In the genomic region with DNA sequence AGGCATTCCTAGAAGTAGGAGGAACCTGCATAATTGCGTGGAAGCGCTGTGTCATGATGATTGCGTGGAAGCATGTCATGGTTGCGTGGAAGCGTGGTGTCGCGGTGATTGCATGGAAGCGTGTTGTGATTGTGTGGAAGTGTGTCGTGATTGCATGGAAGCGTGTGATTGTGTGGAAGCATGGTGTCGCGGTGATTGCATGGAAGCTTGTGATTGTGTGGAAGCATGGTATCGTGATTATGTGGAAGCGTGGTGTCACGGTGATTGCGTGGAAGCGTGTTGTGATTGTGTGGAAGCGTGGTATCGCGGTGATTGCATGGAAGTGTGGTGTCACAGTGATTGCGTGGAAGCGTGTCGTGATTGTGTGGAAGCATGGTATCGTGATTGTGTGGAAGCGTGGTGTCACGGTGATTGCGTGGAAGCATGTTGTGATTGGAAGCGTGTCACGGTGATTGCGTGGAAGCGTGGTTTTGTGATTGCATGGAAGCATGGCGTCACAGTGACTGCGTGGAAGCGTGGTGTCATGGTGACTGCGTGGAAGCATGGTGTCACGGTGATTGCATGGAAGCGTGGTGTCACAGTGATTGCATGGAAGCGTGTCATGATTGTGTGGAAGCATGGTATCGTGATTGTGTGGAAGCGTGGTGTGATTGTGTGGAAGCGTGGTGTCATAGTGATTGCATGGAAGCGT, we compare ENCODE assay signal across 2 cellular contexts.
TF ChIP-seq lines count a peak whose summit lies in the region.

No MANE protein-coding gene starts in this region.

TF ChIP-seq in HEK293, 187 proteins besides CTCF, POLR2A, EP300 and RAD21:
- no peak for TF ChIP-seq ZNF223 (tag by site-specific recombination; IDR thresholded peaks at IDR 0.05)
- TF ChIP-seq GFI1B (tag by site-specific recombination; IDR thresholded peaks at IDR 0.05) = no peak
- no peak for TF ChIP-seq ZBTB7A (tag by site-specific recombination; IDR thresholded peaks at IDR 0.05; ENCODE audit: low read depth)
- TF ChIP-seq, protein P1, sequence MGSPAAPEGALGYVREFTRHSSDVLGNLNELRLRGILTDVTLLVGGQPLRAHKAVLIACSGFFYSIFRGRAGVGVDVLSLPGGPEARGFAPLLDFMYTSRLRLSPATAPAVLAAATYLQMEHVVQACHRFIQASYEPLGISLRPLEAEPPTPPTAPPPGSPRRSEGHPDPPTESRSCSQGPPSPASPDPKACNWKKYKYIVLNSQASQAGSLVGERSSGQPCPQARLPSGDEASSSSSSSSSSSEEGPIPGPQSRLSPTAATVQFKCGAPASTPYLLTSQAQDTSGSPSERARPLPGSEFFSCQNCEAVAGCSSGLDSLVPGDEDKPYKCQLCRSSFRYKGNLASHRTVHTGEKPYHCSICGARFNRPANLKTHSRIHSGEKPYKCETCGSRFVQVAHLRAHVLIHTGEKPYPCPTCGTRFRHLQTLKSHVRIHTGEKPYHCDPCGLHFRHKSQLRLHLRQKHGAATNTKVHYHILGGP (tag by site-specific recombination; IDR thresholded peaks at IDR 0.05) = 0 out of 2 replicates have a peak, but pooled peaks have one; percentile 21

TF ChIP-seq in H1, 55 proteins besides CTCF, POLR2A, EP300 and RAD21:
- TF ChIP-seq KDM5A (IDR thresholded peaks at IDR 0.05; ENCODE audit: low read length) (no peak), MAFK (IDR thresholded peaks at IDR 0.05; ENCODE audit: low read depth, low read length) (no peak), RNF2 (IDR thresholded peaks at IDR 0.05; ENCODE audit: borderline replicate concordance, low read depth, low read length, missing control alignments, poor library complexity, severe bottlenecking) (no peak), BRCA1 (IDR thresholded peaks at IDR 0.05; ENCODE audit: low read depth, low read length) (no peak), BCL11A (IDR thresholded peaks at IDR 0.05; ENCODE audit: low read depth in 2 of 2, low read length in 2 of 2) (no peak), CBX5 (IDR thresholded peaks at IDR 0.05; ENCODE audit: low read depth, low read length) (no peak), SUZ12 (IDR thresholded peaks at IDR 0.05; ENCODE audit: low read length) (no peak), CHD2 (IDR thresholded peaks at IDR 0.05; ENCODE audit: low read length) (no peak), ASH2L (IDR thresholded peaks at IDR 0.05; ENCODE audit: low read length) (no peak), SAP30 (IDR thresholded peaks at IDR 0.05; ENCODE audit: insufficient read depth, insufficient replicate concordance, low read length) (no peak), KDM4A (IDR thresholded peaks at IDR 0.05; ENCODE audit: low read depth, low read length, severe bottlenecking) (no peak), TAF1 (IDR thresholded peaks at IDR 0.05; ENCODE audit: low read depth, low read length) (no peak), EGR1 (IDR thresholded peaks at IDR 0.05; ENCODE audit: borderline replicate concordance, low read depth, low read length) (no peak), RXRA (IDR thresholded peaks at IDR 0.05; ENCODE audit: insufficient read depth, low read depth, low read length) (no peak), CBX8 (IDR thresholded peaks at IDR 0.05; ENCODE audit: borderline replicate concordance, low read depth, low read length) (no peak)
- TF ChIP-seq, protein P2, sequence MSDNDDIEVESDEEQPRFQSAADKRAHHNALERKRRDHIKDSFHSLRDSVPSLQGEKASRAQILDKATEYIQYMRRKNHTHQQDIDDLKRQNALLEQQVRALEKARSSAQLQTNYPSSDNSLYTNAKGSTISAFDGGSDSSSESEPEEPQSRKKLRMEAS (IDR thresholded peaks at IDR 0.05) = no peak
- TF ChIP-seq, protein P3, sequence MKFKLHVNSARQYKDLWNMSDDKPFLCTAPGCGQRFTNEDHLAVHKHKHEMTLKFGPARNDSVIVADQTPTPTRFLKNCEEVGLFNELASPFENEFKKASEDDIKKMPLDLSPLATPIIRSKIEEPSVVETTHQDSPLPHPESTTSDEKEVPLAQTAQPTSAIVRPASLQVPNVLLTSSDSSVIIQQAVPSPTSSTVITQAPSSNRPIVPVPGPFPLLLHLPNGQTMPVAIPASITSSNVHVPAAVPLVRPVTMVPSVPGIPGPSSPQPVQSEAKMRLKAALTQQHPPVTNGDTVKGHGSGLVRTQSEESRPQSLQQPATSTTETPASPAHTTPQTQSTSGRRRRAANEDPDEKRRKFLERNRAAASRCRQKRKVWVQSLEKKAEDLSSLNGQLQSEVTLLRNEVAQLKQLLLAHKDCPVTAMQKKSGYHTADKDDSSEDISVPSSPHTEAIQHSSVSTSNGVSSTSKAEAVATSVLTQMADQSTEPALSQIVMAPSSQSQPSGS (IDR thresholded peaks at IDR 0.05; ENCODE audit: low read length) = no peak
- TF ChIP-seq, protein P4, sequence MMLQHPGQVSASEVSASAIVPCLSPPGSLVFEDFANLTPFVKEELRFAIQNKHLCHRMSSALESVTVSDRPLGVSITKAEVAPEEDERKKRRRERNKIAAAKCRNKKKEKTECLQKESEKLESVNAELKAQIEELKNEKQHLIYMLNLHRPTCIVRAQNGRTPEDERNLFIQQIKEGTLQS (IDR thresholded peaks at IDR 0.05; ENCODE audit: insufficient read depth, low read depth, low read length) = no peak
